In the genomic region with DNA sequence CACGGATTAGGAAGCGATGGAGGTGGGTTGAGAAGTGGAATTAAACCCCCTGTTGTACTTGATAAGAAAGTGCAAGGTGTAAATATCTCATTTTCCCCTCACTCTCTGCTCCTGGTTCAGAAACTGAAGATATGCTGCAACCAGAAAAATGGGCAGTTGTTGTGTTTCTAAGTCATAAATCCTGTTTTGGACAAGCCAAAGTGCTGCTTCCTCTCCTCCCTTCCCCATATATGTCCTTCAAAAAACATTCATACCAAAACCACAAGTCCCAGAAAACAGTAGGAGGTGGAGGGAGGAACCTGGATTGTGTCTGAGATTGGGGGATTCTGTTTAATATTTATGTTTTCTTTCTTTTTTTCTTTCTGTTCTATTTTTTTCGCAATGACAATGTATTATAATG, we compare ENCODE assay signal across 13 cellular contexts. TPM values are rescaled to one million over a fixed set of nuclear protein-coding genes. Genes with fewer than 3 reads are reported as not detected.
DNase-seq lines count a peak whose midpoint lies in the region.
"Had no signal": no experiment of that assay in that cellular context is flagged by ENCODE, and none has a peak within 500 bp of the region (broad histone marks: within the 10 kb centered on the region; RNA-seq: fewer than 3 reads in every experiment).

No MANE protein-coding gene starts in this region.

- DNase-seq in NOMO-1 treated with DMSO at 0.1 percent for 48 hours (lab: John Stamatoyannopoulos, UW; ENCODE audit: unreplicated experiment) (peak; percentile 40), NOMO-1 treated with dmso at 0.1 percent for 144 hours (lab: John Stamatoyannopoulos, UW; ENCODE audit: unreplicated experiment) (no peak), RPMI7951 (ENCODE audit: low read depth) (peak; percentile 15), left kidney (ENCODE audit: low read depth, low spot score) (peak; percentile 46), NCI-H187 treated with DMSO at 0.1 percent for 48 hours (lab: John Stamatoyannopoulos, UW) (no peak), NCI-H146 treated with DMSO at 0.1 percent for 48 hours (lab: John Stamatoyannopoulos, UW; ENCODE audit: unreplicated experiment) (no peak), RKO (ENCODE audit: low spot score) (no peak)
- DNase-seq: 8988T; CD4-positive, alpha-beta memory T cell; DMS153; DMS79; GF-D8; H9 had no signal

RNA-seq across cellular contexts. Expression of gene ZNF362, which starts 13.6 kb away (rescaled TPM):
- 6.6 and 8.9 TPM in 2 replicates for total RNA-seq in RPMI7951 (2014; rRNA removed; shearing (Covaris generic))

Comparison
In these comparisons a context has a peak if more than half of its experiments do, and no peak if none do; other contexts are left out.
1. DNase-seq: peak in NOMO-1 treated with DMSO at 0.1 percent for 48 hours (single experiment), RPMI7951 (single experiment) and left kidney (single experiment); none in NOMO-1 treated with dmso at 0.1 percent for 144 hours (single experiment), NCI-H187 treated with DMSO at 0.1 percent for 48 hours (single experiment), NCI-H146 treated with DMSO at 0.1 percent for 48 hours (single experiment) and RKO (single experiment).